15 cellular contexts compared by ENCODE assay signal in the genomic region with DNA sequence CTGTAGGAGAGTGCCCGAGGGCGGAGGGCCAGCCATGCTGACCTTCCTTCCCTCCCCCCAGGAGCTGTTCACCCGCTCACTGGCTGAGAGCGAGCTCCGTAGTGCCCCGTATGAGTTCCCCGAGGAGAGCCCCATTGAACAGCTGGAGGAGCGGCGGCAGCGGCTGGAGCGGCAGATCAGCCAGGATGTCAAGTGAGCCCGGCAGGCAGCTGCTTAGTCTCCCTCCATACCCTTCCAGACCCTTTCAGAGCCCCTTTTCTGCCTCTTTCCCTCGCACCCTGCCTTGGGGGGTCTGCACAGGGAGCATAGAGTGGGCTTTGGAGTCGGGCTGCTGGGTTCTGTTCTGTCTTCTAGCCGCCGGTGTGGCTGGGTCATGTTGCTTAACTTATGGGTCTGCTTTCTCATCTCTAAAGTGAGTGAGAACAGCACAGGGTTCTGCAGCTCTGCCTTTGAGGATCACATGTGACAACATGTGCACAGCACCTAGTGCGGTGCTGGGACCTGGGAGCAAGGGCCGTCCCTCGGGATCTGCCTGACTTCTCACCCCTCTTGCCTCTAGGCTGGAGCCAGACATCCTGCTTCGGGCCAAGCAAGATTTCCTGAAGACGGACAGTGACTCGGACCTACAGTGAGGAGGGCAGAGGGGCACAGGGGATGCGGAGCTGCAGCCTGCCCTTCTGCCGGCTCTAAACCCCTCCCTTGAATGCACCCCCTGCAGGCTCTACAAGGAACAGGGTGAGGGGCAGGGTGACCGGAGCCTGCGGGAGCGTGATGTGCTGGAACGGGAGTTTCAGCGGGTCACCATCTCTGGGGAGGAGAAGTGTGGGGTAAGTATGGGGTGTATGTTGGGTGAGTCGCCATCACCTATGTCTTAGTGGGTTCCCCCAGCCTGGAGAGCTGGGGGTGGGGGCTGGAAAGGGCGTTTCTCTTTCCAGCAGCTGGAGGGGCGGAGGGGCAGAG. TPM values are rescaled to one million over a fixed set of nuclear protein-coding genes. Genes with fewer than 3 reads are reported as not detected.
A peak's percentile ranks its signal among the peaks of the same experiment; 100 is the strongest.
DNase-seq lines count a peak whose midpoint lies in the region; ATAC-seq and TF ChIP-seq lines count a peak whose summit lies in the region.
"Had no signal": no experiment of that assay in that cellular context is flagged by ENCODE, and none has a peak within 500 bp of the region (broad histone marks: within the 10 kb centered on the region; RNA-seq: fewer than 3 reads in every experiment).

No MANE protein-coding gene starts in this region.

- CTCF ChIA-PET in activated CD8-positive, alpha-beta memory T cell treated with anti-CD3 and anti-CD28 coated beads, Interleukin-2, amount 10 ng/mL, durations not matched to agents 7 days and 5 days (lab: Charles Lee): interaction anchor here (1.6 to 9.1 kb wide), 5 partner anchors 12 to 132 kb away, joined by 5 to 112 read pairs (median 12); partner anchors contain the start of genes CYB561D1 and GNAI3

- H3K36me3 ChIP-seq in HUES6 (ENCODE audit: control insufficient read depth, insufficient read depth, low read length) (peaks cover 39% of the 10 kb centered on the region), neuronal stem cell (replicated peaks in 1 of 2; ENCODE audit: control insufficient read depth in 2 of 2, insufficient read depth in 2 of 2, low read length in 2 of 2) (peaks cover 36 to 56% of the 10 kb centered on the region in 2 donors)

- H2AFZ ChIP-seq in neuronal stem cell (ENCODE audit: low read length): no peak overlapping the region
- H2AFZ ChIP-seq: hepatocyte had no signal

- peak overlapping the region; percentile 25 for H3K23ac ChIP-seq in neuronal stem cell (ENCODE audit: low read depth, low read length, poor library complexity)

- H3K79me1 ChIP-seq in neuronal stem cell (ENCODE audit: low read depth, low read length): peaks cover 16% of the 10 kb centered on the region

- H3K4me2 ChIP-seq in neuronal stem cell (ENCODE audit: insufficient read depth, low read length, poor library complexity, severe bottlenecking): no peak overlapping the region
- H3K4me2 ChIP-seq: hepatocyte had no signal

- no peaks in the 10 kb centered on the region for H3K27me3 ChIP-seq in HUES6 (ENCODE audit: control insufficient read depth, insufficient read depth, low read length)
- H3K27me3 ChIP-seq in neuronal stem cell (ENCODE audit: control insufficient read depth in 3 of 3, insufficient read depth in 3 of 3, low read depth in 1 of 3, low read length in 3 of 3): no peaks in the 10 kb centered on the region
- H3K27me3 ChIP-seq: hepatocyte had no signal

- no peak overlapping the region for H3K14ac ChIP-seq in neuronal stem cell (ENCODE audit: low read length)

- H3K4me1 ChIP-seq in HUES6 (ENCODE audit: control insufficient read depth, insufficient read depth, low read length) (peaks cover 29% of the 10 kb centered on the region), neuronal stem cell (ENCODE audit: control insufficient read depth in 2 of 2, insufficient read depth in 1 of 2, low read depth in 1 of 2, low read length in 2 of 2) (peaks cover 9 to 26% of the 10 kb centered on the region in 2 donors)

- peaks cover 35% of the 10 kb centered on the region for H3K4me1 Mint-ChIP-seq in activated CD8-positive, alpha-beta memory T cell treated with anti-CD3 and anti-CD28 coated beads, Interleukin-2, amount 10 ng/mL, durations not matched to agents 7 days and 5 days
- H3K4me1 Mint-ChIP-seq in brain: peaks cover 48% of the 10 kb centered on the region

- H3K4me3 Mint-ChIP-seq in activated CD8-positive, alpha-beta memory T cell treated with anti-CD3 and anti-CD28 coated beads, Interleukin-2, amount 10 ng/mL, durations not matched to agents 7 days and 5 days: no peak overlapping the region
- H3K4me3 Mint-ChIP-seq in brain: peak overlapping the region in 2 of 5 experiments; percentile 48 to 59

- peak overlapping the region; percentile 7 for H3K27ac Mint-ChIP-seq in activated CD8-positive, alpha-beta memory T cell treated with anti-CD3 and anti-CD28 coated beads, Interleukin-2, amount 10 ng/mL, durations not matched to agents 7 days and 5 days
- H3K27ac Mint-ChIP-seq in brain: peak overlapping the region; percentile 41 to 89 (median 72)

- peak overlapping the region; percentile 33 for H3K18ac ChIP-seq in neuronal stem cell (ENCODE audit: low read length)

- H3K4ac ChIP-seq in neuronal stem cell (ENCODE audit: low read length): no peak overlapping the region

- DNase-seq in activated CD8-positive, alpha-beta memory T cell treated with anti-CD3 and anti-CD28 coated beads, Interleukin-2, amount 10 ng/mL, durations not matched to agents 7 days and 5 days: peak; percentile 40
- DNase-seq in activated CD8-positive, alpha-beta memory T cell treated with anti-CD3 and anti-CD28 coated beads, Interleukin-2, amount 50 U/mL, for 48 hours: no peak
- DNase-seq in neuronal stem cell (ENCODE audit: low spot score) (no peak), NCI-H2081 (lab: John Stamatoyannopoulos, UW) (no peak), GM19240 (ENCODE audit: insufficient read length, low spot score) (no peak)
- DNase-seq: activated CD8-positive, alpha-beta memory T cell treated with anti-CD3 and anti-CD28 coated beads, Interleukin-2, amount 50 U/mL, for 4 hours; anterior cingulate cortex; NCI-H524 treated with DMSO at 0.1 percent for 48 hours had no signal

- H3K9me3 ChIP-seq in HUES6 (ENCODE audit: control insufficient read depth, insufficient read depth, low read depth, low read length) (no peaks in the 10 kb centered on the region), neuronal stem cell (replicated peaks in 1 of 2; ENCODE audit: control insufficient read depth in 2 of 2, insufficient read depth in 1 of 2, low read depth in 1 of 2, low read length in 2 of 2) (no peaks in the 10 kb centered on the region)

- no peak overlapping the region for H3K9ac ChIP-seq in HUES6 (ENCODE audit: low read length)
- peak overlapping the region; percentile 51 for H3K9ac ChIP-seq in neuronal stem cell (ENCODE audit: low read depth, low read length, poor library complexity)

- H4K8ac ChIP-seq in neuronal stem cell (ENCODE audit: low read depth, low read length): no peak overlapping the region

- TF ChIP-seq CTCF in brain (conservative IDR thresholded peaks at IDR 0.05): no peak

- peaks cover 18% of the 10 kb centered on the region for H3K36me3 Mint-ChIP-seq in activated CD8-positive, alpha-beta memory T cell treated with anti-CD3 and anti-CD28 coated beads, Interleukin-2, amount 10 ng/mL, durations not matched to agents 7 days and 5 days
- H3K36me3 Mint-ChIP-seq in brain: peaks cover 36% of the 10 kb centered on the region

- ATAC-seq in activated CD8-positive, alpha-beta memory T cell treated with anti-CD3 and anti-CD28 coated beads, Interleukin-2, amount 10 ng/mL, durations not matched to agents 7 days and 5 days: no peak
- ATAC-seq in GM21526 (IDR thresholded peaks at IDR 0.05; ENCODE audit: low FRiP score, unreplicated experiment): no peak

- no peak overlapping the region for H4K91ac ChIP-seq in neuronal stem cell (ENCODE audit: low read depth, low read length, poor library complexity)

- H2AK5ac ChIP-seq in neuronal stem cell (ENCODE audit: low read depth, low read length): no peak overlapping the region

- no peak overlapping the region for H3K27ac ChIP-seq in HUES6 (ENCODE audit: low read depth, low read length)
- no peak overlapping the region for H3K27ac ChIP-seq in neuronal stem cell (replicated peaks; ENCODE audit: low read length)
- H3K27ac ChIP-seq: hepatocyte, RWPE1 had no signal

- WGBS in neuronal stem cell (ENCODE audit: extremely low coverage in 2 of 2, insufficient read length in 2 of 2, insufficient replicate concordance in 1 of 2), 2 donors: no CpG with 5 or more reads among the region's 32 CpGs

- H2BK120ac ChIP-seq in neuronal stem cell (ENCODE audit: low read depth, low read length): no peak overlapping the region

- H2BK5ac ChIP-seq in neuronal stem cell (ENCODE audit: low read length): no peak overlapping the region

- no peak overlapping the region for H2BK12ac ChIP-seq in neuronal stem cell (ENCODE audit: low read length)

- no peaks in the 10 kb centered on the region for H3K9me3 Mint-ChIP-seq in activated CD8-positive, alpha-beta memory T cell treated with anti-CD3 and anti-CD28 coated beads, Interleukin-2, amount 10 ng/mL, durations not matched to agents 7 days and 5 days (ENCODE audit: low read depth)
- H3K9me3 Mint-ChIP-seq in brain: no peaks in the 10 kb centered on the region

- H3K4me3 ChIP-seq in HUES6 (ENCODE audit: low read depth, low read length) (peak overlapping the region; percentile 28; the same call in 1 of the 2 replicates), neuronal stem cell (ENCODE audit: low read length in 2 of 2) (no peak overlapping the region)
- H3K4me3 ChIP-seq: hepatocyte had no signal

- no peaks in the 10 kb centered on the region for H3K27me3 Mint-ChIP-seq in activated CD8-positive, alpha-beta memory T cell treated with anti-CD3 and anti-CD28 coated beads, Interleukin-2, amount 10 ng/mL, durations not matched to agents 7 days and 5 days
- H3K27me3 Mint-ChIP-seq in brain: peaks cover 14% of the 10 kb centered on the region

- no peak overlapping the region for H2BK15ac ChIP-seq in neuronal stem cell (ENCODE audit: low read length)

RNA-seq across cellular contexts. Expression of gene AMPD2, which starts 6.2 kb away (rescaled TPM):
- total RNA-seq in activated CD8-positive, alpha-beta memory T cell treated with anti-CD3 and anti-CD28 coated beads, Interleukin-2, amount 10 ng/mL, durations not matched to agents 7 days and 5 days: 100 to 1,000 TPM in 1 of 2 experiments, 10 to 100 TPM in 1; 90.4 to 113 TPM
- 140 TPM for polyA plus RNA-seq in brain (ENCODE audit: insufficient read depth, low read depth, low replicate concordance)
- polyA plus RNA-seq in neuronal stem cell (2013, experiment 1 of 2): 36.2 TPM
- polyA plus RNA-seq in neuronal stem cell (2013, experiment 2 of 2): 34.6 TPM

RNA-seq across cellular contexts. Expression of gene GNAT2, which starts 6.5 kb away (rescaled TPM):
- not detected for total RNA-seq in activated CD8-positive, alpha-beta memory T cell treated with anti-CD3 and anti-CD28 coated beads, Interleukin-2, amount 10 ng/mL, durations not matched to agents 7 days and 5 days
- not detected for polyA plus RNA-seq in brain (ENCODE audit: insufficient read depth, low read depth, low replicate concordance)
- polyA plus RNA-seq in neuronal stem cell (2013, experiment 1 of 2): not detected
- not detected for polyA plus RNA-seq in neuronal stem cell (2013, experiment 2 of 2)
- total RNA-seq: H1, hepatocyte, omental fat pad had no signal

RNA-seq across cellular contexts. Expression of gene GSTM4, which starts 30.0 kb away (rescaled TPM):
- 1 to 10 TPM; 5.7 to 6.7 TPM for total RNA-seq in activated CD8-positive, alpha-beta memory T cell treated with anti-CD3 and anti-CD28 coated beads, Interleukin-2, amount 10 ng/mL, durations not matched to agents 7 days and 5 days
- 65.2 TPM for polyA plus RNA-seq in brain (ENCODE audit: insufficient read depth, low read depth, low replicate concordance)
- 18.1 TPM for polyA plus RNA-seq in neuronal stem cell (2013, experiment 1 of 2)
- polyA plus RNA-seq in neuronal stem cell (2013, experiment 2 of 2): 18.1 TPM

RNA-seq across cellular contexts. Expression of gene GSTM2, which starts 42.0 kb away (rescaled TPM):
- 10 to 100 TPM in 1 of 2 experiments, 1 to 10 TPM in 1; 8.0 to 17.8 TPM for total RNA-seq in activated CD8-positive, alpha-beta memory T cell treated with anti-CD3 and anti-CD28 coated beads, Interleukin-2, amount 10 ng/mL, durations not matched to agents 7 days and 5 days
- 63.2 TPM for polyA plus RNA-seq in brain (ENCODE audit: insufficient read depth, low read depth, low replicate concordance)
- polyA plus RNA-seq in neuronal stem cell (2013, experiment 1 of 2): 54.2 TPM
- 51.8 TPM for polyA plus RNA-seq in neuronal stem cell (2013, experiment 2 of 2)
